ENCODE assay signal across 12 cellular contexts in genomic region chr22:42805016-42805997, GRCh38. TPM values are rescaled to one million over a fixed set of nuclear protein-coding genes. Genes with fewer than 3 reads are reported as not detected.
DNase-seq lines count a peak whose midpoint lies in the region; ATAC-seq, FAIRE-seq and TF ChIP-seq lines count a peak whose summit lies in the region.
"Had no signal": no experiment of that assay in that cellular context is flagged by ENCODE, and none has a peak within 500 bp of the region (broad histone marks: within the 10 kb centered on the region; RNA-seq: fewer than 3 reads in every experiment).

No MANE protein-coding gene starts in this region.

- peak; percentile 90 for ATAC-seq in RWPE2 (ENCODE audit: low read depth)
- ATAC-seq in Right ventricle myocardium superior (ENCODE audit: poor library complexity) = peak; percentile 69
- no peak for ATAC-seq in GM19035 (IDR thresholded peaks at IDR 0.05; ENCODE audit: unreplicated experiment)
- ATAC-seq: foreskin keratinocyte had no signal

- H3K27ac ChIP-seq in RWPE2 (ENCODE audit: poor library complexity, severe bottlenecking) = peak overlapping the region; percentile 59
- H3K27ac ChIP-seq: foreskin keratinocyte had no signal

- TF ChIP-seq CTCF in RWPE2 (IDR thresholded peaks at IDR 0.05; ENCODE audit: poor library complexity, severe bottlenecking) = no peak

- intact Hi-C loops in Right ventricle myocardium superior (cut with DNase I) = no loop called here

- H3K9me3 ChIP-seq in RWPE2 (ENCODE audit: severe bottlenecking) = no peaks in the 10 kb centered on the region

- peak; percentile 11 for DNase-seq in DMS79 (lab: John Stamatoyannopoulos, UW)
- peak; percentile 46 for DNase-seq in RWPE2 (ENCODE audit: low spot score)
- DNase-seq in Right ventricle myocardium superior = peak; percentile 71
- DNase-seq in renal cortical epithelial cell (ENCODE audit: low read depth) = peak; percentile 54
- no peak for DNase-seq in GM03348 (ENCODE audit: low spot score)
- DNase-seq in KBM-7 = no peak
- no peak for DNase-seq in GM12891 (ENCODE audit: insufficient read length, low spot score)
- DNase-seq: activated CD4-positive, alpha-beta memory T cell treated with anti-CD3 and anti-CD28 coated beads, Interleukin-2, amount 10 ng/mL, durations not matched to agents 7 days and 5 days; GF-D8; NCI-H2227 treated with DMSO at 0.1 percent for 48 hours had no signal

- H3K36me3 ChIP-seq in RWPE2 (ENCODE audit: low read depth) = peaks cover 38% of the 10 kb centered on the region

- H3K27me3 ChIP-seq in RWPE2 (ENCODE audit: insufficient read depth, poor library complexity, severe bottlenecking) = no peaks in the 10 kb centered on the region
- H3K27me3 ChIP-seq: foreskin keratinocyte had no signal

- H3K4me3 ChIP-seq in RWPE2 (ENCODE audit: severe bottlenecking) = no peak overlapping the region

- no peak for FAIRE-seq in GM12891 (lab: Jason Lieb, UNC)

- TF ChIP-seq POLR2A in GM12891 (IDR thresholded peaks at IDR 0.05; ENCODE audit: low read depth, low read length) = no peak

- in situ Hi-C loops in KBM-7 (cut with MboI; ENCODE audit: low pct_unique_long_range_greater_than_20kb, low sequenced_read_pairs) = no loop called here

- H3K4me1 ChIP-seq in RWPE2 (ENCODE audit: insufficient read depth, poor library complexity, severe bottlenecking) = peaks cover 19% of the 10 kb centered on the region
- H3K4me1 ChIP-seq: foreskin keratinocyte had no signal

TF ChIP-seq in GM12891, 5 proteins besides CTCF, POLR2A, EP300 and RAD21:
- TF ChIP-seq PAX5 (IDR thresholded peaks at IDR 0.05; ENCODE audit: insufficient read depth, low read length, severe bottlenecking) (no peak), POU2F2 (IDR thresholded peaks at IDR 0.05; ENCODE audit: low read depth, low read length) (no peak), POLR2AphosphoS5 (IDR thresholded peaks at IDR 0.05; ENCODE audit: low read depth, low read length) (no peak), TAF1 (IDR thresholded peaks at IDR 0.05; ENCODE audit: low read depth, low read length) (no peak), SPI1 (IDR thresholded peaks at IDR 0.05; ENCODE audit: low read depth, low read length) (no peak)
TF ChIP-seq in GM12891: peak in this region for 0.

RNA-seq across cellular contexts. Expression of gene ARFGAP3, which starts 51.8 kb away (rescaled TPM):
- total RNA-seq in Right ventricle myocardium superior (22.4 TPM), renal cortical epithelial cell (110 and 133 TPM in 2 replicates)
- polyA plus RNA-seq in GM12891 (2012; ENCODE audit: low read depth, missing spikeins) = 31.4 TPM

Comparison
In these comparisons a context has a peak if more than half of its experiments do, and no peak if none do; other contexts are left out.
1. DNase-seq: peak in DMS79 (single experiment), RWPE2 (single experiment), Right ventricle myocardium superior (single experiment) and renal cortical epithelial cell (single experiment); none in GM03348 (single experiment), KBM-7 (single experiment) and GM12891 (single experiment).